Comparison of ENCODE assay signal across 27 cellular contexts in the genomic region with DNA sequence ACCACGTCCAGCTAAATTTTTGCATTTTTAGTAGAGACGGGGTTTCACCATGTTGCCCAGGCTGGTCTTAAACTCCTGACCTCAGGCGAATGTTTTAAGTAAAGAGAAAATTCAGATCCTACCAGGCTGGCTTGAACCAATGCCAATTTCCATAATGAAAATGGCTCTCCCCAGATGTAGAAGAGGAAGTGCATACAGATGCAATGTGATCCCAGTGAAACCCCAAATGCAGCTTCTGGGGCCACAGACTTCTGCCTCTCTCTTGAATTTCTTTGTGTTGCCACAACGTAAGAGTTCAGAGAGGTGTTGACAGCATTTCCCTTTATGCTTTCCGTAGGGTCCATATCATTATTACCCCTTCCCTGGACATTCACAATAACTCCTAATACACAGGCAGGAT.
"Had no signal": no experiment of that assay in that cellular context is flagged by ENCODE, and none has a peak within 500 bp of the region (broad histone marks: within the 10 kb centered on the region; RNA-seq: fewer than 3 reads in every experiment).

No MANE protein-coding gene starts in this region.

- ATAC-seq: natural killer cell; psoas muscle; right cardiac atrium; right lobe of liver; stimulated activated memory B cell treated with anti-CD40 and anti-IgM and Interleukin-4, amounts not matched to agents 10 μg/mL and 1 μg/mL and 100 μg/mL, for 72 hours; stimulated activated naive CD8-positive, alpha-beta T cell treated with anti-CD3 and anti-CD28 coated beads, Interleukin-15, amount 100 ng/mL, for 72 hours; stimulated activated naive CD8-positive, alpha-beta T cell treated with anti-CD3 and anti-CD28 coated beads, Interleukin-15, Interleukin-2, amounts not matched to agents 100 U/mL and 50 U/mL, for 24 hours; upper lobe of right lung had no signal

- H3K79me2 ChIP-seq: parathyroid adenoma had no signal

- H3K4me3 ChIP-seq: neural progenitor cell, ovary, psoas muscle, right lobe of liver, sigmoid colon, suprapubic skin, testis, tibial artery, transverse colon, upper lobe of right lung, uterus had no signal

- DNase-seq: natural killer cell; occipital lobe; ovary; posterior cingulate gyrus; psoas muscle; right cardiac atrium; right lobe of liver; sigmoid colon; small intestine; stimulated activated CD4-positive, alpha-beta T cell treated with anti-CD3 and anti-CD28 coated beads, Interleukin-15, amount 100 ng/mL, for 24 hours; stimulated activated CD4-positive, alpha-beta T cell treated with anti-CD3 and anti-CD28 coated beads, Interleukin-2, amount 100 ng/mL, for 24 hours; stimulated activated CD4-positive, alpha-beta T cell treated with anti-CD3 and anti-CD28 coated beads, Interleukin-4, amount 100 ng/mL, for 1 hour; stimulated activated CD4-positive, alpha-beta T cell treated with anti-CD3 and anti-CD28 coated beads, Interleukin-4, amount 100 ng/mL, for 4 hours; stimulated activated CD8-positive, alpha-beta memory T cell treated with anti-CD3 and anti-CD28 coated beads, Interleukin-4, amount 100 ng/mL, for 48 hours; stimulated activated naive CD4-positive, alpha-beta T cell; stimulated activated naive CD8-positive, alpha-beta T cell treated with anti-CD3 and anti-CD28 coated beads, Interleukin-15, amount 100 ng/mL, for 72 hours; stimulated activated naive CD8-positive, alpha-beta T cell treated with anti-CD3 and anti-CD28 coated beads, Interleukin-15, Interleukin-2, amounts not matched to agents 100 U/mL and 50 U/mL, for 24 hours; substantia nigra; testis; tibial artery; transverse colon; upper lobe of right lung; uterus had no signal

- H3K36me3 ChIP-seq: neural progenitor cell, ovary, right lobe of liver, sigmoid colon, suprapubic skin, tibial artery, transverse colon, upper lobe of right lung, uterus had no signal

- H3K4me2 ChIP-seq: neural progenitor cell had no signal

- H3K9ac ChIP-seq: neural progenitor cell, parathyroid adenoma had no signal

- H3K27me3 ChIP-seq: neural progenitor cell, ovary, right lobe of liver, sigmoid colon, testis, uterus had no signal

- H3K4me1 ChIP-seq: neural progenitor cell, parathyroid adenoma, psoas muscle, right lobe of liver, suprapubic skin, testis, tibial artery, upper lobe of right lung, uterus had no signal

- H3K27ac ChIP-seq: neural progenitor cell, ovary, parathyroid adenoma, psoas muscle, right lobe of liver, sigmoid colon, suprapubic skin, testis, tibial artery, transverse colon, upper lobe of right lung, uterus had no signal
